ENCODE assay signal across 20 cellular contexts in the genomic region with DNA sequence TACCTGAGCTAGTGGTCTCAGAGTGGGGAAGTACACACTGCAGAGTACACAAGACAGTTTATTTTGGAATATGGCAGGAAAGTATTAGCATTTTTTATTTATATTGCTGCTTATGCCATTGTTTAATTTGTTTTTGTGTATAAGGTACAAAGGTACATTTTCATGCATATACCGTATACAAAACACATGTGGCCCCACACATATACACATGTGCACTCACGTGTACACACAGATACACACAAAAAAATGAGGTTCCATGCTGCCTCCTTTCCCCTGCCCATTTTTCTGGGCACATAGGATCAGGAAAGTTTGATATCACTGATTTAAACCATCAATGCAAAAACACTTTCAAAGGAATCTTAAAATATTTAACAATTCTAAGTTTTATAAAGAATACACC. TPM values are rescaled to one million over a fixed set of nuclear protein-coding genes. Genes with fewer than 3 reads are reported as not detected.
DNase-seq lines count a peak whose midpoint lies in the region; ATAC-seq and TF ChIP-seq lines count a peak whose summit lies in the region.
"Had no signal": no experiment of that assay in that cellular context is flagged by ENCODE, and none has a peak within 500 bp of the region (broad histone marks: within the 10 kb centered on the region; RNA-seq: fewer than 3 reads in every experiment).

No MANE protein-coding gene starts in this region.

- H3K27ac ChIP-seq in RWPE2 (ENCODE audit: poor library complexity, severe bottlenecking) = peak overlapping the region; percentile 84
- H3K27ac ChIP-seq: A549, HL-60, SJSA1 had no signal

- DNase-seq in natural killer cell = no peak
- no peak for DNase-seq in natural killer cell treated with Interleukin-12 subunit alpha and Interleukin-12 subunit beta and Interleukin-15 and Interleukin-18, amount 100 ng/mL, for 72 hours (ENCODE audit: low spot score)
- DNase-seq in RWPE2 (ENCODE audit: low spot score) = no peak
- DNase-seq in immature natural killer cell = no peak
- no peak for DNase-seq in activated gamma-delta T cell treated with Interleukin-2 at 50 U/mL for 16 hours
- no peak for DNase-seq in stimulated activated naive CD8-positive, alpha-beta T cell treated with anti-CD3 and anti-CD28 coated beads, Interleukin-15, amount 100 ng/mL, for 72 hours
- DNase-seq: C1 segment of cervical spinal cord, Calu3, DMS53, HCEC 1CT, MV-4-11, NCI-H1417, NCI-H2029, NCI-H2171, NCI-H446, NCI-H69 had no signal

- peaks cover 17% of the 10 kb centered on the region for H3K4me1 ChIP-seq in RWPE2 (ENCODE audit: insufficient read depth, poor library complexity, severe bottlenecking)
- H3K4me1 ChIP-seq: SJSA1 had no signal

- H3K4me3 Mint-ChIP-seq in natural killer cell (no peak overlapping the region), immature natural killer cell (no peak overlapping the region)
- H3K4me3 Mint-ChIP-seq in natural killer cell treated with Interleukin-12 subunit alpha and Interleukin-12 subunit beta and Interleukin-15 and Interleukin-18, amount 100 ng/mL, for 72 hours = no peak overlapping the region
- H3K4me3 Mint-ChIP-seq in stimulated activated naive CD8-positive, alpha-beta T cell treated with anti-CD3 and anti-CD28 coated beads, Interleukin-15, amount 100 ng/mL, for 72 hours = no peak overlapping the region

- H3K36me3 ChIP-seq in RWPE2 (ENCODE audit: low read depth) = peaks cover 19% of the 10 kb centered on the region

- H3K9me3 ChIP-seq in RWPE2 (ENCODE audit: severe bottlenecking) = no peaks in the 10 kb centered on the region
- H3K9me3 ChIP-seq: A549, SJSA1 had no signal

- TF ChIP-seq CTCF in natural killer cell (IDR thresholded peaks at IDR 0.05) = no peak
- TF ChIP-seq CTCF in RWPE2 (IDR thresholded peaks at IDR 0.05; ENCODE audit: poor library complexity, severe bottlenecking) = no peak

- no peaks in the 10 kb centered on the region for H3K36me3 Mint-ChIP-seq in natural killer cell
- no peaks in the 10 kb centered on the region for H3K36me3 Mint-ChIP-seq in natural killer cell treated with Interleukin-12 subunit alpha and Interleukin-12 subunit beta and Interleukin-15 and Interleukin-18, amount 100 ng/mL, for 72 hours
- no peaks in the 10 kb centered on the region for H3K36me3 Mint-ChIP-seq in immature natural killer cell

- H3K27ac Mint-ChIP-seq in natural killer cell (peak overlapping the region; percentile 52 to 87), immature natural killer cell (peak overlapping the region in 5 of 6 donors; percentile 6 to 54 (median 31))
- H3K27ac Mint-ChIP-seq in natural killer cell treated with Interleukin-12 subunit alpha and Interleukin-12 subunit beta and Interleukin-15 and Interleukin-18, amount 100 ng/mL, for 72 hours = no peak overlapping the region
- no peak overlapping the region for H3K27ac Mint-ChIP-seq in stimulated activated naive CD8-positive, alpha-beta T cell treated with anti-CD3 and anti-CD28 coated beads, Interleukin-15, amount 100 ng/mL, for 72 hours

- intact Hi-C loops in natural killer cell (cut with micrococcal nuclease) = no loop called here

- H3K27me3 ChIP-seq in RWPE2 (ENCODE audit: insufficient read depth, poor library complexity, severe bottlenecking) = no peaks in the 10 kb centered on the region
- H3K27me3 ChIP-seq: SJSA1 had no signal

- no peak for ATAC-seq in natural killer cell
- no peak for ATAC-seq in natural killer cell treated with Interleukin-12 subunit alpha and Interleukin-12 subunit beta and Interleukin-15 and Interleukin-18, amount 100 ng/mL, for 72 hours
- ATAC-seq in RWPE2 (ENCODE audit: low read depth) = no peak
- no peak for ATAC-seq in GM21526 (IDR thresholded peaks at IDR 0.05; ENCODE audit: low FRiP score, unreplicated experiment)
- ATAC-seq in stimulated activated naive CD8-positive, alpha-beta T cell treated with anti-CD3 and anti-CD28 coated beads, Interleukin-15, amount 100 ng/mL, for 72 hours = no peak

- H3K4me3 ChIP-seq in RWPE2 (ENCODE audit: severe bottlenecking) = no peak overlapping the region
- H3K4me3 ChIP-seq: A549, SJSA1 had no signal

- H3K27me3 Mint-ChIP-seq in natural killer cell (ENCODE audit: low read depth in 2 of 2) (no peaks in the 10 kb centered on the region), immature natural killer cell (ENCODE audit: low read depth in 3 of 3) (peaks cover 0 to 2% (median 1%) of the 10 kb centered on the region in 3 donors)
- H3K27me3 Mint-ChIP-seq in natural killer cell treated with Interleukin-12 subunit alpha and Interleukin-12 subunit beta and Interleukin-15 and Interleukin-18, amount 100 ng/mL, for 72 hours = no peaks in the 10 kb centered on the region
- H3K27me3 Mint-ChIP-seq in stimulated activated naive CD8-positive, alpha-beta T cell treated with anti-CD3 and anti-CD28 coated beads, Interleukin-15, amount 100 ng/mL, for 72 hours = no peaks in the 10 kb centered on the region

- H3K4me1 Mint-ChIP-seq in natural killer cell (peaks cover 23% of the 10 kb centered on the region in 2 donors), immature natural killer cell (peaks cover 35 to 36% of the 10 kb centered on the region in 2 donors)
- H3K4me1 Mint-ChIP-seq in natural killer cell treated with Interleukin-12 subunit alpha and Interleukin-12 subunit beta and Interleukin-15 and Interleukin-18, amount 100 ng/mL, for 72 hours (ENCODE audit: low read depth in 2 of 2) = peaks cover 17 to 32% of the 10 kb centered on the region in 2 donors
- peaks cover 42% of the 10 kb centered on the region for H3K4me1 Mint-ChIP-seq in stimulated activated naive CD8-positive, alpha-beta T cell treated with anti-CD3 and anti-CD28 coated beads, Interleukin-15, amount 100 ng/mL, for 72 hours

- H3K9me3 Mint-ChIP-seq in natural killer cell (no peaks in the 10 kb centered on the region), immature natural killer cell (no peaks in the 10 kb centered on the region)
- H3K9me3 Mint-ChIP-seq in natural killer cell treated with Interleukin-12 subunit alpha and Interleukin-12 subunit beta and Interleukin-15 and Interleukin-18, amount 100 ng/mL, for 72 hours = no peaks in the 10 kb centered on the region
- no peaks in the 10 kb centered on the region for H3K9me3 Mint-ChIP-seq in stimulated activated naive CD8-positive, alpha-beta T cell treated with anti-CD3 and anti-CD28 coated beads, Interleukin-15, amount 100 ng/mL, for 72 hours

RNA-seq across cellular contexts. Expression of gene IGSF6, which starts 12.9 kb away (rescaled TPM):
- total RNA-seq in natural killer cell = 1 to 10 TPM; 2.2 to 4.4 (median 2.6) TPM
- not detected for total RNA-seq in natural killer cell treated with Interleukin-12 subunit alpha and Interleukin-12 subunit beta and Interleukin-15 and Interleukin-18, amount 100 ng/mL, for 72 hours
- polyA plus RNA-seq in immature natural killer cell = 1 to 10 TPM; 1.2 to 5.3 (median 5.2) TPM
- total RNA-seq: Calu3, SJSA1 had no signal
- polyA plus RNA-seq: A549 had no signal

RNA-seq across cellular contexts. Expression of gene OTOA, which starts 24.3 kb away (rescaled TPM):
- total RNA-seq in natural killer cell = under 1 TPM in 1 of 3 donors, not detected in 2; 0.14 TPM
- under 1 TPM; 0.25 to 0.33 TPM for total RNA-seq in natural killer cell treated with Interleukin-12 subunit alpha and Interleukin-12 subunit beta and Interleukin-15 and Interleukin-18, amount 100 ng/mL, for 72 hours
- polyA plus RNA-seq in immature natural killer cell = not detected
- total RNA-seq: SJSA1 had no signal

RNA-seq across cellular contexts. Expression of gene METTL9, which starts 40.1 kb away (rescaled TPM):
- total RNA-seq in natural killer cell = 100 to 1,000 TPM in 1 of 3 donors, 10 to 100 TPM in 2; 73.1 to 110 (median 85.1) TPM
- 100 to 1,000 TPM; 104 to 114 TPM for total RNA-seq in natural killer cell treated with Interleukin-12 subunit alpha and Interleukin-12 subunit beta and Interleukin-15 and Interleukin-18, amount 100 ng/mL, for 72 hours
- 100 to 1,000 TPM; 113 to 149 (median 147) TPM for polyA plus RNA-seq in immature natural killer cell

Comparison
In these comparisons a context has a peak if more than half of its experiments do, and no peak if none do; other contexts are left out.
1. H3K27ac Mint-ChIP-seq: peak in natural killer cell (2 of 2) and immature natural killer cell (5 of 6); none in natural killer cell treated with Interleukin-12 subunit alpha and Interleukin-12 subunit beta and Interleukin-15 and Interleukin-18, amount 100 ng/mL, for 72 hours (0 of 2) and stimulated activated naive CD8-positive, alpha-beta T cell treated with anti-CD3 and anti-CD28 coated beads, Interleukin-15, amount 100 ng/mL, for 72 hours (0 of 2).